ENCODE assay signal across 8 cellular contexts in the genomic region with DNA sequence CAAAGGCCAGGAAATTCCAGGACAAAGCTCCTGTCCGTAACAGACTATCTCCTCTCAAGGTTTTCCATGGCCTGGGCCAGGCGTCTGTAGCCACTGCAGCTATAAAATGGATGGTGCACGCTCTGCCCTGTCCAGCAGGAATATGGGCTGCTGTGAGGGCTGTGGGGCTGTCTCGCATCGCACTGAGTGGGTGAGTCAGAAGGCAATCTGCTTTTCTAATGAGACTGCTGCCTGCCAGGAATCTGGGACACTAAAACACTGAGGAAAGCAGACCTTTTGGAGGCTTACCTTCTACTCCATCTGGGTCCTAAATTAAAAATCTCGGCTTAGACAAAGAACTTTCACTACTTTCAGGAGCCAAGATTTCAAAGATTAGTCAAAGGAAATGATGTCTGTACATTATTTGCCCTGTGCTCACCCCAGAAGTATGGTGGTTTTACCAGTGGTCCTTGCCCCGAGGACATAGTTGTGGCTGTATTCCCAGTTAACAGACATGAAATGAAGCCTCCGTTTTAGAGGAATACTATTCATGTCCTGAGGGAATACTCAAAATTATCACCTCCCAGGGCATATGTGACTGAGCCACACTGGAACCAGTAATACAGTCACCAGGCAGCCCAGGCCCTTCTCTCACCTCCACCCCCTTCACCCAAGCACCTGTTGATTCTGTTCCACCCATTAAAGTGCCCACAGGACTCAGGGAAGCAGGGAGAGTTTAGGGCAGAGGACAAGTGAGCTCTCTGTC. TPM values are rescaled to one million over a fixed set of nuclear protein-coding genes. Genes with fewer than 3 reads are reported as not detected.
A peak's percentile ranks its signal among the peaks of the same experiment; 100 is the strongest.
DNase-seq lines count a peak whose midpoint lies in the region; ATAC-seq, FAIRE-seq and TF ChIP-seq lines count a peak whose summit lies in the region.
"Had no signal": no experiment of that assay in that cellular context is flagged by ENCODE, and none has a peak within 500 bp of the region (broad histone marks: within the 10 kb centered on the region; RNA-seq: fewer than 3 reads in every experiment).

No MANE protein-coding gene starts in this region.

- intact Hi-C loops in testis (cut with DNase I; ENCODE audit: low total_unique reads), result no loop called here

- H3K4me1 ChIP-seq in testis, result peaks cover 28% of the 10 kb centered on the region

- H3K36me3 ChIP-seq in testis (ENCODE audit: low read depth, missing control alignments), result no peaks in the 10 kb centered on the region

- H3K27ac Mint-ChIP-seq in natural killer cell treated with Interleukin-12 subunit alpha and Interleukin-12 subunit beta and Interleukin-15 and Interleukin-18, amount 100 ng/mL, for 72 hours, result no peak overlapping the region

- no peak for TF ChIP-seq CTCF in testis (IDR thresholded peaks at IDR 0.05)

- no peak overlapping the region for H3K4me3 ChIP-seq in testis

- WGBS in testis, 2 donors, result 24 to 34% methylated on average over 7 to 8 of the region's 8 CpGs

- ATAC-seq in GM18502 (IDR thresholded peaks at IDR 0.05; ENCODE audit: poor library complexity, unreplicated experiment), result no peak
- no peak for ATAC-seq in natural killer cell treated with Interleukin-12 subunit alpha and Interleukin-12 subunit beta and Interleukin-15 and Interleukin-18, amount 100 ng/mL, for 72 hours

- H3K4me3 Mint-ChIP-seq in natural killer cell treated with Interleukin-12 subunit alpha and Interleukin-12 subunit beta and Interleukin-15 and Interleukin-18, amount 100 ng/mL, for 72 hours, result no peak overlapping the region
- H3K4me3 Mint-ChIP-seq: central memory CD8-positive, alpha-beta T cell had no signal

- no peak for FAIRE-seq in HTR-8/SVneo (lab: Jason Lieb, UNC)

- no peaks in the 10 kb centered on the region for H3K9me3 Mint-ChIP-seq in natural killer cell treated with Interleukin-12 subunit alpha and Interleukin-12 subunit beta and Interleukin-15 and Interleukin-18, amount 100 ng/mL, for 72 hours
- H3K9me3 Mint-ChIP-seq: central memory CD8-positive, alpha-beta T cell had no signal

- H3K4me1 Mint-ChIP-seq in natural killer cell treated with Interleukin-12 subunit alpha and Interleukin-12 subunit beta and Interleukin-15 and Interleukin-18, amount 100 ng/mL, for 72 hours (ENCODE audit: low read depth in 2 of 2), result peaks cover 24 to 33% of the 10 kb centered on the region in 2 donors

- H3K27ac ChIP-seq in layer of hippocampus (ENCODE audit: low read depth, low read length), result peak overlapping the region; percentile 31
- peak overlapping the region in 1 of 2 donors; percentile 73 for H3K27ac ChIP-seq in testis

- peak; percentile 29 for DNase-seq in HTR-8/SVneo (ENCODE audit: insufficient read length, low spot score)
- peak; percentile 59 for DNase-seq in cerebellum (ENCODE audit: low spot score)
- peak; percentile 73 for DNase-seq in testis
- no peak for DNase-seq in NCI-H1092 treated with DMSO at 0.1 percent for 48 hours (lab: John Stamatoyannopoulos, UW)
- no peak for DNase-seq in natural killer cell treated with Interleukin-12 subunit alpha and Interleukin-12 subunit beta and Interleukin-15 and Interleukin-18, amount 100 ng/mL, for 72 hours (ENCODE audit: low spot score)

- peaks cover 6% of the 10 kb centered on the region for H3K36me3 Mint-ChIP-seq in natural killer cell treated with Interleukin-12 subunit alpha and Interleukin-12 subunit beta and Interleukin-15 and Interleukin-18, amount 100 ng/mL, for 72 hours

- no peak for TF ChIP-seq POLR2A in testis (IDR thresholded peaks at IDR 0.05)

- H3K27me3 ChIP-seq in layer of hippocampus (ENCODE audit: control insufficient read depth, insufficient read depth, low read length) (no peaks in the 10 kb centered on the region), testis (no peaks in the 10 kb centered on the region)

- H3K27me3 Mint-ChIP-seq in natural killer cell treated with Interleukin-12 subunit alpha and Interleukin-12 subunit beta and Interleukin-15 and Interleukin-18, amount 100 ng/mL, for 72 hours, result no peaks in the 10 kb centered on the region
- H3K27me3 Mint-ChIP-seq: central memory CD8-positive, alpha-beta T cell had no signal

- H3K9me3 ChIP-seq in testis, result no peaks in the 10 kb centered on the region

RNA-seq across cellular contexts. Expression of a gene that starts 56.4 kb away (rescaled TPM):
- total RNA-seq in cerebellum (38.8 TPM), testis (100 to 1,000 TPM; 156 to 185 TPM)
- polyA plus RNA-seq in testis (ENCODE audit: insufficient read depth, low read depth, low replicate concordance), result 62.4 TPM
- total RNA-seq in natural killer cell treated with Interleukin-12 subunit alpha and Interleukin-12 subunit beta and Interleukin-15 and Interleukin-18, amount 100 ng/mL, for 72 hours, result 10 to 100 TPM; 49.8 to 62.2 TPM

Comparison
In these comparisons a context has a peak if more than half of its experiments do, and no peak if none do; other contexts are left out.
1. DNase-seq: peak in HTR-8/SVneo (single experiment), cerebellum (single experiment) and testis (single experiment); none in NCI-H1092 treated with DMSO at 0.1 percent for 48 hours (single experiment) and natural killer cell treated with Interleukin-12 subunit alpha and Interleukin-12 subunit beta and Interleukin-15 and Interleukin-18, amount 100 ng/mL, for 72 hours (single experiment).